Comparison of ENCODE assay signal across 12 cellular contexts in genomic region chr3:141421639-141422319, GRCh38. TPM values are rescaled to one million over a fixed set of nuclear protein-coding genes. Genes with fewer than 3 reads are reported as not detected.
DNase-seq lines count a peak whose midpoint lies in the region; ATAC-seq and TF ChIP-seq lines count a peak whose summit lies in the region.
"Had no signal": no experiment of that assay in that cellular context is flagged by ENCODE, and none has a peak within 500 bp of the region (broad histone marks: within the 10 kb centered on the region; RNA-seq: fewer than 3 reads in every experiment).

No MANE protein-coding gene starts in this region.

- H2AK9ac ChIP-seq in IMR-90 (replicated peaks; ENCODE audit: low read depth, low read length, poor library complexity): peak overlapping the region; percentile 91

- no peak overlapping the region for H3K27ac Mint-ChIP-seq in Caco-2 (ENCODE audit: unreplicated experiment)
- H3K27ac Mint-ChIP-seq: activated naive CD8-positive, alpha-beta T cell treated with anti-CD3 and anti-CD28 coated beads, Interleukin-2, amount 50 U/mL, for 24 hours; CD8-positive, alpha-beta T cell had no signal

- no peaks in the 10 kb centered on the region for H3K9me3 ChIP-seq in IMR-90 (ENCODE audit: control insufficient read depth, insufficient read depth, low read length)
- H3K9me3 ChIP-seq in lung (ENCODE audit: control insufficient read depth in 2 of 2, insufficient read depth in 1 of 2, low read length in 1 of 2): no peaks in the 10 kb centered on the region
- no peaks in the 10 kb centered on the region for H3K9me3 ChIP-seq in Caco-2

- peak; percentile 39 for TF ChIP-seq CTCF in IMR-90 (conservative IDR thresholded peaks at IDR 0.05; ENCODE audit: low read depth, low read length)
- no peak for TF ChIP-seq CTCF in brain microvascular endothelial cell (IDR thresholded peaks at IDR 0.05; ENCODE audit: low read depth, low read length, missing control alignments)
- TF ChIP-seq CTCF in lung (IDR thresholded peaks at IDR 0.05; ENCODE audit: control extremely low read depth, extremely low read depth): no peak
- TF ChIP-seq CTCF in Caco-2 (IDR thresholded peaks at IDR 0.05; ENCODE audit: insufficient read depth in 1 of 2, low read depth in 1 of 2, low read length in 1 of 2, severe bottlenecking in 1 of 2, unreplicated experiment in 1 of 2): no peak

- peak overlapping the region; percentile 97 for H2AK5ac ChIP-seq in IMR-90 (ENCODE audit: low read depth, low read length)

- peak overlapping the region; percentile 78 to 90 for H4K8ac ChIP-seq in IMR-90 (ENCODE audit: low read depth in 2 of 2, low read length in 2 of 2)

- dilution Hi-C loops in IMR-90 (cut with HindIII; ENCODE audit: low sequenced_read_pairs, unreplicated experiment): no loop called here

- H2BK20ac ChIP-seq in IMR-90 (ENCODE audit: low read depth, low read length): peak overlapping the region; percentile 94

- H2BK120ac ChIP-seq in IMR-90 (ENCODE audit: low read depth, low read length): peak overlapping the region; percentile 95

- H3K27ac ChIP-seq in IMR-90 (ENCODE audit: insufficient read depth, low read length): peak overlapping the region; percentile 74
- H3K27ac ChIP-seq in brain microvascular endothelial cell: peak overlapping the region; percentile 89
- H3K27ac ChIP-seq in lung (ENCODE audit: low read depth in 1 of 2, low read length in 1 of 2): peak overlapping the region; percentile 60 to 75

- no CpG with 5 or more reads among the region's 5 CpGs for WGBS in IMR-90 (ENCODE audit: extremely low coverage in 2 of 2, insufficient read length in 1 of 2), 2 experiments
- WGBS in lung, 2 donors: 89 to 94% methylated on average over 5 of the region's 5 CpGs

- peaks cover 29% of the 10 kb centered on the region for H3K9me1 ChIP-seq in IMR-90 (ENCODE audit: insufficient read depth, low read length)

- POLR2A ChIA-PET in IMR-90 (lab: Charles Lee; ENCODE audit: unreplicated experiment) (interaction anchor here (1.0 to 1.2 kb wide), 2 partner anchors 15 to 36 kb away, joined by 3 read pairs; no protein-coding TSS in a partner anchor), Caco-2 (lab: Charles Lee) (no interaction called here)

- BruUV-seq in IMR-90 (replicated peaks; lab: Mats Ljungman, UMichigan) (no TSS peak), Caco-2 (replicated peaks; lab: Mats Ljungman, UMichigan) (no TSS peak)

- DNase-seq in AG20443 (ENCODE audit: low spot score) (peak; percentile 35), IMR-90 (peak; percentile 97), brain microvascular endothelial cell (peak; percentile 94), lung (ENCODE audit: low spot score) (no peak), occipital lobe (lab: John Stamatoyannopoulos, UW) (no peak), NCI-H526 treated with DMSO at 0.1 percent for 48 hours (lab: John Stamatoyannopoulos, UW) (no peak), Caco-2 (no peak)
- DNase-seq: activated naive CD8-positive, alpha-beta T cell treated with anti-CD3 and anti-CD28 coated beads, Interleukin-2, amount 50 U/mL, for 24 hours; CD8-positive, alpha-beta T cell; Kasumi-1; NCI-H345 had no signal

- CTCF ChIA-PET in IMR-90 (lab: Yijun Ruan, JAX) (interaction anchor here (0.7 to 0.9 kb wide), 2 partner anchors 20 to 160 kb away, joined by 3 read pairs; no protein-coding TSS in a partner anchor), Caco-2 (lab: Charles Lee) (no interaction called here)

- ATAC-seq in IMR-90 (ENCODE audit: low read depth) (peak; percentile 86), lung (ENCODE audit: insufficient read depth, low FRiP score) (no peak), HG03095 (IDR thresholded peaks at IDR 0.05; ENCODE audit: unreplicated experiment) (no peak)
- ATAC-seq: activated naive CD8-positive, alpha-beta T cell treated with anti-CD3 and anti-CD28 coated beads, Interleukin-2, amount 50 U/mL, for 24 hours; CD8-positive, alpha-beta T cell had no signal

- H4K5ac ChIP-seq in IMR-90 (ENCODE audit: low read depth, low read length): peak overlapping the region; percentile 86

- intact Hi-C loops in IMR-90 (cut with micrococcal nuclease) (no loop called here), Caco-2 (cut with micrococcal nuclease; ENCODE audit: unreplicated experiment) (no loop called here)

- H3K4me2 ChIP-seq in IMR-90 (ENCODE audit: low read depth, low read length): peak overlapping the region; percentile 21; the same call in 1 of the 2 replicates

- peak; percentile 59 for TF ChIP-seq RAD21 in IMR-90 (IDR thresholded peaks at IDR 0.05; ENCODE audit: low read length)

- peak overlapping the region; percentile 96; the same call in 2 of the 3 replicates for H2BK15ac ChIP-seq in IMR-90 (ENCODE audit: low read depth, low read length)

- peak overlapping the region; percentile 94 for H3K18ac ChIP-seq in IMR-90 (ENCODE audit: low read depth, low read length)

- peak overlapping the region; percentile 95 for H4K91ac ChIP-seq in IMR-90 (ENCODE audit: insufficient read depth, low read depth, low read length)

- peak overlapping the region; percentile 19 for H3K9ac ChIP-seq in IMR-90 (ENCODE audit: low read depth, low read length)

- H3K9me3 Mint-ChIP-seq in Caco-2 (ENCODE audit: unreplicated experiment): no peaks in the 10 kb centered on the region
- H3K9me3 Mint-ChIP-seq: activated naive CD8-positive, alpha-beta T cell treated with anti-CD3 and anti-CD28 coated beads, Interleukin-2, amount 50 U/mL, for 24 hours; CD8-positive, alpha-beta T cell had no signal

- H3K4me1 ChIP-seq in IMR-90 (ENCODE audit: control insufficient read depth, insufficient read depth, low read length): peaks cover 25% of the 10 kb centered on the region
- H3K4me1 ChIP-seq in lung (ENCODE audit: control insufficient read depth in 2 of 2, insufficient read depth in 2 of 2, low read length in 2 of 2): peaks cover 17 to 22% of the 10 kb centered on the region in 2 donors
- peaks cover 21% of the 10 kb centered on the region for H3K4me1 ChIP-seq in Caco-2

- peak overlapping the region; percentile 44 for H2AFZ ChIP-seq in IMR-90 (replicated peaks; ENCODE audit: low read length, poor library complexity)

- H3K4me1 Mint-ChIP-seq in Caco-2 (ENCODE audit: low read depth, unreplicated experiment): peaks cover 35% of the 10 kb centered on the region

- TF ChIP-seq POLR2A in IMR-90 (IDR thresholded peaks at IDR 0.05; ENCODE audit: low read depth, low read length): no peak; the same call in 1 of the 2 replicates

- peak overlapping the region; percentile 90 for H3K23ac ChIP-seq in IMR-90 (ENCODE audit: low read depth, low read length)

- H3K36me3 Mint-ChIP-seq in Caco-2 (ENCODE audit: insufficient read depth, unreplicated experiment): peaks cover 35% of the 10 kb centered on the region

- peak overlapping the region; percentile 98 for H2BK5ac ChIP-seq in IMR-90 (ENCODE audit: low read depth, low read length, poor library complexity, severe bottlenecking)

- H3K56ac ChIP-seq in IMR-90 (ENCODE audit: extremely low read depth, insufficient read depth, low read length): peak overlapping the region; percentile 49

- in situ Hi-C loops in IMR-90 (cut with MboI; ENCODE audit: low sequenced_read_pairs) (no loop called here), brain microvascular endothelial cell (cut with HindIII; ENCODE audit: low pct_ligation_motif_present, low sequenced_read_pairs) (no loop called here)

- H3K4ac ChIP-seq in IMR-90 (ENCODE audit: low read depth, low read length): peak overlapping the region; percentile 98

- no peak overlapping the region for H3K4me3 ChIP-seq in IMR-90 (ENCODE audit: insufficient read depth, low read depth, low read length)
- no peak overlapping the region for H3K4me3 ChIP-seq in brain microvascular endothelial cell (ENCODE audit: low read depth, low read length)
- no peak overlapping the region for H3K4me3 ChIP-seq in lung
- no peak overlapping the region for H3K4me3 ChIP-seq in Caco-2 (ENCODE audit: low read depth, low read length)

- H3K4me3 Mint-ChIP-seq in Caco-2 (ENCODE audit: unreplicated experiment): no peak overlapping the region
- H3K4me3 Mint-ChIP-seq: activated naive CD8-positive, alpha-beta T cell treated with anti-CD3 and anti-CD28 coated beads, Interleukin-2, amount 50 U/mL, for 24 hours; CD8-positive, alpha-beta T cell had no signal

- H3K36me3 ChIP-seq in IMR-90 (ENCODE audit: control insufficient read depth, insufficient read depth, low read length) (peaks cover 31% of the 10 kb centered on the region), brain microvascular endothelial cell (replicated peaks) (peaks cover 56% of the 10 kb centered on the region), lung (ENCODE audit: control insufficient read depth in 2 of 2, insufficient read depth in 2 of 2, low read length in 2 of 2) (peaks cover 4 to 11% of the 10 kb centered on the region in 2 donors), Caco-2 (ENCODE audit: control insufficient read depth, insufficient read depth, low read length) (no peaks in the 10 kb centered on the region; the same call in none of the 2 replicates)

- peak overlapping the region; percentile 98 for H3K14ac ChIP-seq in IMR-90 (replicated peaks; ENCODE audit: low read depth, low read length)

- H3K27me3 ChIP-seq in IMR-90 (ENCODE audit: control insufficient read depth, insufficient read depth, low read length) (no peaks in the 10 kb centered on the region), brain microvascular endothelial cell (replicated peaks) (no peaks in the 10 kb centered on the region), lung (ENCODE audit: control insufficient read depth, insufficient read depth) (no peaks in the 10 kb centered on the region), Caco-2 (replicated peaks; ENCODE audit: control insufficient read depth, insufficient read depth, low read length) (no peaks in the 10 kb centered on the region)

- H3K27me3 Mint-ChIP-seq in Caco-2 (ENCODE audit: insufficient read depth, unreplicated experiment): no peaks in the 10 kb centered on the region
- H3K27me3 Mint-ChIP-seq: activated naive CD8-positive, alpha-beta T cell treated with anti-CD3 and anti-CD28 coated beads, Interleukin-2, amount 50 U/mL, for 24 hours had no signal

- peaks cover 40 to 85% of the 10 kb centered on the region in 2 experiments for H3K79me1 ChIP-seq in IMR-90 (ENCODE audit: low read depth in 1 of 2, low read length in 2 of 2)

- no peaks in the 10 kb centered on the region for H4K20me1 ChIP-seq in IMR-90 (ENCODE audit: insufficient read depth, low read length)

TF ChIP-seq in IMR-90, 13 proteins besides CTCF, POLR2A, EP300 and RAD21 (continues in another document):
- TF ChIP-seq MAFK (IDR thresholded peaks at IDR 0.05; ENCODE audit: low read depth, low read length) (peak; percentile 49; the same call in 1 of the 2 replicates), BHLHE40 (IDR thresholded peaks at IDR 0.05; ENCODE audit: low read depth, low read length) (no peak), RFX5 (IDR thresholded peaks at IDR 0.05; ENCODE audit: low read depth, low read length) (no peak), NFE2L2 (IDR thresholded peaks at IDR 0.05; ENCODE audit: low read depth, low read length) (peak; percentile 67; the same call in 1 of the 2 replicates)

RNA-seq across cellular contexts. Expression of gene ZBTB38, which starts 53.5 kb away (rescaled TPM):
- total RNA-seq in IMR-90 (2012; rRNA removed) (230 and 274 TPM in 2 replicates), lung (100 to 1,000 TPM in 1 of 2 donors, 10 to 100 TPM in 1; 83.0 to 111 TPM), occipital lobe (182 TPM), Caco-2 (2022) (72.7 and 74.1 TPM in 2 replicates)
- polyA plus RNA-seq in IMR-90 (2012; rRNA removed) (44.9 and 45.1 TPM in 2 replicates), lung (10 to 100 TPM in 1 of 2 donors, 1 to 10 TPM in 1; 9.3 to 24.1 TPM)
- 15.3 and 16.3 TPM in 2 replicates for polyA plus RNA-seq in IMR-90 (2012; cell fraction: cytosol; rRNA removed)
- 12.9 and 53.4 TPM in 2 replicates for polyA plus RNA-seq in IMR-90 (2012; cell fraction: nucleus; rRNA removed; ENCODE audit: low replicate concordance)

Comparison
In these comparisons a context has a peak if more than half of its experiments do, and no peak if none do; other contexts are left out.
1. DNase-seq: peak in AG20443 (single experiment), IMR-90 (single experiment) and brain microvascular endothelial cell (single experiment); none in lung (single experiment), occipital lobe (single experiment), NCI-H526 treated with DMSO at 0.1 percent for 48 hours (single experiment) and Caco-2 (0 of 2).
2. Peak in every context shown above with its lines, with median percentiles within 50 percentile points of each other: H3K27ac ChIP-seq.